ENCODE assay signal across 20 cellular contexts in the genomic region with DNA sequence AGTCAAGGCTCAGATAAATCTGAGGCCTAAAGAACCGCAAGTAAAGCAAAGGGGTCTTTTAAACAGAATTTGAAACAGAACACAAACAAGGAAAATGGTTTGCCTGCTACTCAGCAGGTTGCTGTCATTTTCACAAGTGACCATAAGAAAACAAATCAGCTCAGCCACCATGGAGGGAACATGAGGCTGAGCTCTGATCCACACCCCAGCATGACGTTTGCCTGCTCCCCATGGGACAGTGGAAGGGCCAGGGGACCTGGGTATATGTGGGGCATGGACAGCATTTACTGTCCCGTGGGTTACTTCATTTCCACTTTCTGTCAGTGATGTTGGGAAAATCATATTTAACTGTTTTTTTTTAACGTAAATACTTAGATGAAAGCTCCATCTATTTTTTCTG.
"Had no signal": no experiment of that assay in that cellular context is flagged by ENCODE, and none has a peak within 500 bp of the region (broad histone marks: within the 10 kb centered on the region; RNA-seq: fewer than 3 reads in every experiment).

No MANE protein-coding gene starts in this region.

- H3K9me3 ChIP-seq: MG63, SK-N-SH had no signal

- H3K4me3 ChIP-seq: MG63 had no signal

- H3K36me3 ChIP-seq: MG63 had no signal

- DNase-seq: Karpas-422, KBM-7, MG63, NCI-H1092, NCI-H1105 treated with DMSO at 0.1 percent for 48 hours, NCI-H1417 treated with DMSO at 0.1 percent for 48 hours, NCI-H1694, NCI-H187 treated with DMSO at 0.1 percent for 48 hours, NCI-H2029 treated with DMSO at 0.1 percent for 48 hours, NCI-H2171 treated with DMSO at 0.1 percent for 48 hours, NCI-H345, NCI-H446 treated with DMSO at 0.1 percent for 48 hours, NCI-H524, NCI-H526 treated with DMSO at 0.1 percent for 48 hours, NCI-H82, RPMI8226, SHP77, SK-N-SH, SW 1271, T-cell had no signal

- ATAC-seq: T-cell had no signal
